8 cellular contexts compared by ENCODE assay signal in genomic region chr7:143408686-143409551, GRCh38. TPM values are rescaled to one million over a fixed set of nuclear protein-coding genes. Genes with fewer than 3 reads are reported as not detected.
A peak's percentile ranks its signal among the peaks of the same experiment; 100 is the strongest.
DNase-seq lines count a peak whose midpoint lies in the region; ATAC-seq and TF ChIP-seq lines count a peak whose summit lies in the region.

EPHA1 (minus strand) TSS chr7:143408856; CDS start chr7:143408805, 51 bp downstream.

- POLR2A ChIA-PET in Panc1 (lab: Charles Lee) (no interaction called here), MCF 10A (lab: Yijun Ruan, JAX) (interaction anchor here (0.5 to 1.1 kb wide), 6 partner anchors 14 to 788 kb away, joined by 3 to 4 read pairs (median 3); partner anchors contain the start of gene CASP2)

- H3K4me3 Mint-ChIP-seq in GM23338 (peak within 1 kb of the TSS; percentile 95), MCF 10A (ENCODE audit: unreplicated experiment) (peak within 1 kb of the TSS; percentile 72)
- H3K4me3 Mint-ChIP-seq in stimulated activated naive CD8-positive, alpha-beta T cell treated with anti-CD3 and anti-CD28 coated beads, Interleukin-15, amount 100 ng/mL, for 72 hours = peak within 1 kb of the TSS; percentile 84 to 91

- in situ Hi-C loops in Panc1 (cut with HindIII; ENCODE audit: low pct_unique_long_range_greater_than_20kb, low sequenced_read_pairs) = no loop called here

- no peaks in the 10 kb centered on the region for H3K27me3 ChIP-seq in GM23338 (ENCODE audit: insufficient read depth)
- H3K27me3 ChIP-seq in Panc1 (ENCODE audit: control insufficient read depth, insufficient read depth, low read length) = peaks cover 11% of the 10 kb centered on the region; the same call in 1 of the 2 replicates

- H3K4me3 ChIP-seq in GM23338 (peak within 1 kb of the TSS; percentile 95), Panc1 (ENCODE audit: low read depth in 2 of 2, low read length in 2 of 2) (no peak within 1 kb of the TSS)

- H3K9me3 Mint-ChIP-seq in GM23338 = no peaks in the 10 kb centered on the region; the same call in 2 of the 3 replicates
- no peaks in the 10 kb centered on the region for H3K9me3 Mint-ChIP-seq in MCF 10A (ENCODE audit: unreplicated experiment)
- H3K9me3 Mint-ChIP-seq in stimulated activated naive CD8-positive, alpha-beta T cell treated with anti-CD3 and anti-CD28 coated beads, Interleukin-15, amount 100 ng/mL, for 72 hours = no peaks in the 10 kb centered on the region

- H3K36me3 ChIP-seq in GM23338 (ENCODE audit: insufficient read depth) (peaks cover 4% of the 10 kb centered on the region), Panc1 (ENCODE audit: control insufficient read depth, insufficient read depth, low read length) (peaks cover 4% of the 10 kb centered on the region; the same call in 1 of the 2 replicates)

- peaks cover 49% of the 10 kb centered on the region for H3K79me2 ChIP-seq in GM23338 (replicated peaks; ENCODE audit: insufficient read depth)

- ATAC-seq in GM23338 (peak; percentile 78), Panc1 (peak; percentile 35; the same call in 1 of the 2 replicates)
- peak; percentile 67 for ATAC-seq in stimulated activated naive CD8-positive, alpha-beta T cell treated with anti-CD3 and anti-CD28 coated beads, Interleukin-15, amount 100 ng/mL, for 72 hours

- BruUV-seq in Panc1 (replicated peaks; lab: Mats Ljungman, UMichigan) (no TSS peak), MCF 10A (replicated peaks; lab: Mats Ljungman, UMichigan) (no TSS peak)

- H3K4me1 ChIP-seq in GM23338 (ENCODE audit: insufficient read depth) (peaks cover 80% of the 10 kb centered on the region), Panc1 (ENCODE audit: control insufficient read depth, insufficient read depth, low read length) (peaks cover 3% of the 10 kb centered on the region; the same call in 1 of the 2 replicates)

- H3K27ac Mint-ChIP-seq in GM23338 = peak within 1 kb of the TSS; percentile 96
- peak within 1 kb of the TSS; percentile 63 for H3K27ac Mint-ChIP-seq in MCF 10A (ENCODE audit: low read depth, unreplicated experiment)
- peak within 1 kb of the TSS; percentile 71 to 86 for H3K27ac Mint-ChIP-seq in stimulated activated naive CD8-positive, alpha-beta T cell treated with anti-CD3 and anti-CD28 coated beads, Interleukin-15, amount 100 ng/mL, for 72 hours

- no peaks in the 10 kb centered on the region for H3K9me2 ChIP-seq in GM23338 (ENCODE audit: insufficient read depth)

- H3K27me3 Mint-ChIP-seq in GM23338 (ENCODE audit: insufficient read depth, low read depth, poor library complexity) (peaks cover 34% of the 10 kb centered on the region), MCF 10A (ENCODE audit: insufficient read depth, unreplicated experiment) (no peaks in the 10 kb centered on the region)
- no peaks in the 10 kb centered on the region for H3K27me3 Mint-ChIP-seq in stimulated activated naive CD8-positive, alpha-beta T cell treated with anti-CD3 and anti-CD28 coated beads, Interleukin-15, amount 100 ng/mL, for 72 hours

- no peaks in the 10 kb centered on the region for H3K9me3 ChIP-seq in Panc1 (ENCODE audit: control insufficient read depth, insufficient read depth, low read depth, low read length)

- intact Hi-C loops in Panc1 (cut with micrococcal nuclease; ENCODE audit: unreplicated experiment) = no loop called here
- intact Hi-C loops in MCF 10A (cut with micrococcal nuclease) = loop anchor here (2.0 kb wide), 1 partner anchor 88 kb away; no protein-coding TSS in a partner anchor

- no peak within 1 kb of the TSS for H3K27ac ChIP-seq in 22Rv1
- peak within 1 kb of the TSS; percentile 87 for H3K27ac ChIP-seq in GM23338 (ENCODE audit: low read depth)
- no peak within 1 kb of the TSS for H3K27ac ChIP-seq in Panc1 (ENCODE audit: low read length)

- TF ChIP-seq CTCF in 22Rv1 (IDR thresholded peaks at IDR 0.05) = peak; percentile 80
- peak; percentile 56 to 65 for TF ChIP-seq CTCF in GM23338 (conservative IDR thresholded peaks at IDR 0.05; ENCODE audit: low read depth in 2 of 2)
- TF ChIP-seq CTCF in Panc1 (IDR thresholded peaks at IDR 0.05) = peak; percentile 38; the same call in 1 of the 2 replicates
- TF ChIP-seq CTCF in MCF 10A (IDR thresholded peaks at IDR 0.05; ENCODE audit: unreplicated experiment) = peak; percentile 35

- H2AFZ ChIP-seq in GM23338 = peak within 1 kb of the TSS; percentile 35; the same call in 1 of the 2 replicates

- H3K4me2 ChIP-seq in GM23338 = peak within 1 kb of the TSS; percentile 97

- peak; percentile 97 for DNase-seq in GM23338 (ENCODE audit: low spot score)
- DNase-seq in Panc1 (ENCODE audit: low read depth, low spot score) = no peak
- peak; percentile 86 for DNase-seq in MCF 10A (ENCODE audit: unreplicated experiment)
- DNase-seq in left kidney (ENCODE audit: low read depth, low spot score) = peak; percentile 76
- peak; percentile 22 to 45 for DNase-seq in stimulated activated naive CD8-positive, alpha-beta T cell treated with anti-CD3 and anti-CD28 coated beads, Interleukin-15, amount 100 ng/mL, for 72 hours
- no peak for DNase-seq in dedifferentiated amniotic fluid mesenchymal stem cell (ENCODE audit: extremely low spot score)
- DNase-seq in GF-D8 (lab: John Stamatoyannopoulos, UW) = no peak

- peaks cover 8% of the 10 kb centered on the region for H3F3A ChIP-seq in GM23338 (replicated peaks; ENCODE audit: low read depth)

- H3K4me1 Mint-ChIP-seq in GM23338 (peaks cover 83% of the 10 kb centered on the region), MCF 10A (ENCODE audit: insufficient read depth, unreplicated experiment) (peaks cover 13% of the 10 kb centered on the region)
- H3K4me1 Mint-ChIP-seq in stimulated activated naive CD8-positive, alpha-beta T cell treated with anti-CD3 and anti-CD28 coated beads, Interleukin-15, amount 100 ng/mL, for 72 hours = peaks cover 82% of the 10 kb centered on the region

- H3K36me3 Mint-ChIP-seq in GM23338 (ENCODE audit: low read depth) (peaks cover 35% of the 10 kb centered on the region), MCF 10A (ENCODE audit: insufficient read depth, unreplicated experiment) (no peaks in the 10 kb centered on the region)

- peaks cover 2% of the 10 kb centered on the region; the same call in 1 of the 2 replicates for H4K20me1 ChIP-seq in GM23338 (replicated peaks; ENCODE audit: insufficient read depth)

- CTCF ChIA-PET in Panc1 (lab: Charles Lee) (no interaction called here), MCF 10A (lab: Yijun Ruan, JAX) (interaction anchor here (0.6 to 11.0 kb wide), 16 partner anchors 8 to 1727 kb away, joined by 3 to 84 read pairs (median 5); no protein-coding TSS in a partner anchor)

TF ChIP-seq in GM23338, 12 proteins besides CTCF, POLR2A, EP300 and RAD21:
- TF ChIP-seq JUNB (IDR thresholded peaks at IDR 0.05; ENCODE audit: unreplicated experiment) = no peak
- no peak for TF ChIP-seq ZNF114 (CRISPR knock-in tag; IDR thresholded peaks at IDR 0.05)
- peak; percentile 68 for TF ChIP-seq POLR2AphosphoS5 (IDR thresholded peaks at IDR 0.05; ENCODE audit: low read depth)
- no peak for TF ChIP-seq REST (IDR thresholded peaks at IDR 0.05; ENCODE audit: unreplicated experiment)
- no peak for TF ChIP-seq EZH2phosphoT487 (IDR thresholded peaks at IDR 0.05; ENCODE audit: unreplicated experiment)
- no peak for TF ChIP-seq NANOG (IDR thresholded peaks at IDR 0.05; ENCODE audit: borderline replicate concordance)
- no peak for TF ChIP-seq ETS1 (IDR thresholded peaks at IDR 0.05)

RNA-seq across cellular contexts. Expression of gene EPHA1, which starts in this region (rescaled TPM):
- total RNA-seq in GM23338 (2014; rRNA removed; shearing (Covaris generic)) = 119 and 154 TPM in 2 replicates
- 60.7 and 66.1 TPM in 2 replicates for polyA plus RNA-seq in GM23338 (2016; fragmentation: Nextera tagmentation; extraction: Ambion mirVana)
- total RNA-seq in Panc1 (2021; ENCODE audit: unreplicated experiment) = 0.39 TPM
- 1.4 TPM for polyA plus RNA-seq in Panc1 (2012; ENCODE audit: insufficient read length)
- total RNA-seq in MCF 10A (2022) = 0.89 and 1.2 TPM in 2 replicates

Comparison
In these comparisons a context has a peak if more than half of its experiments do, and no peak if none do; other contexts are left out.
1. RNA of gene EPHA1 (total RNA-seq): 119 to 154 TPM in GM23338; 0.89 to 1.2 TPM in MCF 10A and 0.39 TPM in Panc1 (single experiment); every median in the first group is over 10 times any median in the second.
2. DNase-seq: peak in GM23338 (single experiment), MCF 10A (single experiment), left kidney (single experiment) and stimulated activated naive CD8-positive, alpha-beta T cell treated with anti-CD3 and anti-CD28 coated beads, Interleukin-15, amount 100 ng/mL, for 72 hours (2 of 2); none in Panc1 (single experiment), dedifferentiated amniotic fluid mesenchymal stem cell (single experiment) and GF-D8 (single experiment).
3. Peak in every context shown above with its lines, with median percentiles within 50 percentile points of each other: CTCF ChIP-seq, ATAC-seq, H3K27ac Mint-ChIP-seq and H3K4me3 Mint-ChIP-seq.